8 cellular contexts compared by ENCODE assay signal in genomic region chr14:89618309-89618708, GRCh38.
DNase-seq lines count a peak whose midpoint lies in the region; ATAC-seq and TF ChIP-seq lines count a peak whose summit lies in the region.

No MANE protein-coding gene starts in this region.

- peaks cover 60% of the 10 kb centered on the region for H3K4me1 ChIP-seq in CD8-positive, alpha-beta T cell (ENCODE audit: insufficient read depth, low read length)
- H3K4me1 ChIP-seq in mammary epithelial cell (ENCODE audit: insufficient read depth, low read length) (peaks cover 9% of the 10 kb centered on the region), subcutaneous abdominal adipose tissue (ENCODE audit: control insufficient read depth in 5 of 5, insufficient read depth in 5 of 5, low read length in 5 of 5) (peaks cover 0 to 44% (median 35%) of the 10 kb centered on the region in 5 donors)

- WGBS in mammary epithelial cell (ENCODE audit: low coverage, missing lambda C conversion rate): 3% methylated on average over 6 of the region's 7 CpGs

- H3K9me3 ChIP-seq in CD8-positive, alpha-beta T cell (ENCODE audit: low read length): no peaks in the 10 kb centered on the region
- no peaks in the 10 kb centered on the region for H3K9me3 ChIP-seq in KOPT-K1 (ENCODE audit: insufficient read depth, low read length, poor library complexity, severe bottlenecking)
- no peaks in the 10 kb centered on the region for H3K9me3 ChIP-seq in mammary epithelial cell (replicated peaks; ENCODE audit: insufficient read depth, low read length)
- H3K9me3 ChIP-seq in subcutaneous abdominal adipose tissue (ENCODE audit: control insufficient read depth in 5 of 5, low read length in 5 of 5): no peaks in the 10 kb centered on the region

- TF ChIP-seq CTCF in CD8-positive, alpha-beta T cell (IDR thresholded peaks at IDR 0.05): no peak
- TF ChIP-seq CTCF in mammary epithelial cell (conservative IDR thresholded peaks at IDR 0.05 in 1 of 2, IDR thresholded peaks at IDR 0.05 in 1 of 2; ENCODE audit: extremely low read depth in 1 of 2, insufficient read depth in 1 of 2, low read depth in 1 of 2, low read length in 2 of 2) (no peak), RWPE1 (conservative IDR thresholded peaks at IDR 0.05; ENCODE audit: low read depth) (no peak)

- no peak for ATAC-seq in CD8-positive, alpha-beta T cell
- ATAC-seq in left colon: peak; percentile 58
- ATAC-seq in GM19455 (IDR thresholded peaks at IDR 0.05; ENCODE audit: unreplicated experiment): no peak

- CTCF ChIA-PET in CD8-positive, alpha-beta T cell (lab: Charles Lee): interaction anchor here (0.7 to 1.3 kb wide), 5 partner anchors 84 to 149 kb away, joined by 3 to 4 read pairs (median 3); no protein-coding TSS in a partner anchor
- CTCF ChIA-PET in mammary epithelial cell (lab: Charles Lee; ENCODE audit: low non-redundant PET) (interaction anchor here (0.8 kb wide), 1 partner anchor 230 kb away, joined by 3 read pairs; no protein-coding TSS in a partner anchor), RWPE1 (lab: Yijun Ruan, JAX) (interaction anchor here (0.6 kb wide), 1 partner anchor 1111 kb away, joined by 4 read pairs; no protein-coding TSS in a partner anchor)

- H4K20me1 ChIP-seq in mammary epithelial cell (ENCODE audit: insufficient read depth, low read length): no peaks in the 10 kb centered on the region

- H3K4me2 ChIP-seq in mammary epithelial cell (ENCODE audit: insufficient read depth, low read depth, low read length): peak overlapping the region; percentile 92

- peak overlapping the region; percentile 70 for H3K9ac ChIP-seq in mammary epithelial cell (ENCODE audit: insufficient read depth, low read length)
- peak overlapping the region; percentile 50 to 89 (median 81) for H3K9ac ChIP-seq in subcutaneous abdominal adipose tissue (ENCODE audit: low read length in 5 of 5)

- DNase-seq in CD8-positive, alpha-beta T cell: no peak
- DNase-seq in mammary epithelial cell: no peak
- DNase-seq in left colon: no peak
- DNase-seq in GDM1 (lab: John Stamatoyannopoulos, UW): no peak
- no peak for DNase-seq in RWPE1 (ENCODE audit: low spot score)

- peaks cover 10% of the 10 kb centered on the region for H3K36me3 Mint-ChIP-seq in CD8-positive, alpha-beta T cell

- H3K27ac ChIP-seq in CD8-positive, alpha-beta T cell (ENCODE audit: low read depth, low read length): peak overlapping the region; percentile 89
- H3K27ac ChIP-seq in KOPT-K1 (ENCODE audit: low read depth, low read length, poor library complexity, severe bottlenecking) (peak overlapping the region; percentile 82), mammary epithelial cell (ENCODE audit: insufficient read depth, low read depth, low read length) (peak overlapping the region; percentile 0), subcutaneous abdominal adipose tissue (ENCODE audit: low read depth, low read length) (peak overlapping the region; percentile 89), RWPE1 (no peak overlapping the region)

- no peaks in the 10 kb centered on the region for H3K36me3 ChIP-seq in CD8-positive, alpha-beta T cell (ENCODE audit: insufficient read depth, low read length)
- no peaks in the 10 kb centered on the region for H3K36me3 ChIP-seq in KOPT-K1 (ENCODE audit: insufficient read depth, low read length)
- H3K36me3 ChIP-seq in mammary epithelial cell (ENCODE audit: insufficient read depth, low read length): no peaks in the 10 kb centered on the region
- no peaks in the 10 kb centered on the region for H3K36me3 ChIP-seq in subcutaneous abdominal adipose tissue (ENCODE audit: control insufficient read depth in 5 of 5, insufficient read depth in 5 of 5, low read length in 5 of 5)

- POLR2A ChIA-PET in CD8-positive, alpha-beta T cell (lab: Charles Lee): interaction anchor here (0.9 to 2.7 kb wide), 9 partner anchors 19 to 253 kb away, joined by 3 to 22 read pairs (median 5); no protein-coding TSS in a partner anchor
- POLR2A ChIA-PET in RWPE1 (lab: Yijun Ruan, JAX; ENCODE audit: low non-redundant PET): no interaction called here

- H2AFZ ChIP-seq in mammary epithelial cell (ENCODE audit: low read depth, low read length): peak overlapping the region; percentile 84

- no peaks in the 10 kb centered on the region for H3K79me2 ChIP-seq in mammary epithelial cell (ENCODE audit: insufficient read depth, low read length)

- in situ Hi-C loops in mammary epithelial cell (cut with MboI; ENCODE audit: low sequenced_read_pairs in 2 of 2): no loop called here

- no peaks in the 10 kb centered on the region for H3K27me3 Mint-ChIP-seq in CD8-positive, alpha-beta T cell (ENCODE audit: low read depth)

- peak overlapping the region; percentile 97 for H3K4me3 Mint-ChIP-seq in CD8-positive, alpha-beta T cell

- no peaks in the 10 kb centered on the region for H3K9me3 Mint-ChIP-seq in CD8-positive, alpha-beta T cell

- dilution Hi-C loops in mammary epithelial cell (cut with HindIII; ENCODE audit: low sequenced_read_pairs): no loop called here

- H3K27ac Mint-ChIP-seq in CD8-positive, alpha-beta T cell: peak overlapping the region; percentile 99

- intact Hi-C loops in CD8-positive, alpha-beta T cell (cut with DNase I, micrococcal nuclease): loop anchor here (1.0 to 5.0 kb wide), 4 partner anchors 102 to 336 kb away; partner anchors contain the start of genes EFCAB11 (in 2 of the 2) and TDP1 (in 2 of the 2)
- intact Hi-C loops in mammary epithelial cell (cut with micrococcal nuclease): loop anchor here (5.0 to 10.0 kb wide), 2 partner anchors 204 to 284 kb away; partner anchors contain the start of gene FOXN3
- intact Hi-C loops in left colon (cut with DNase I, micrococcal nuclease): loop anchor here in 1 of 2 donors (10.0 kb wide), 1 partner anchor 194 kb away; no protein-coding TSS in a partner anchor

- BruUV-seq in mammary epithelial cell (replicated peaks; lab: Mats Ljungman, UMichigan): no TSS peak

- H3K4me3 ChIP-seq in CD8-positive, alpha-beta T cell (ENCODE audit: low read depth, low read length): peak overlapping the region; percentile 64
- H3K4me3 ChIP-seq in mammary epithelial cell (replicated peaks in 1 of 3; ENCODE audit: insufficient read depth in 1 of 3, low read depth in 2 of 3, low read length in 3 of 3): peak overlapping the region; percentile 61 to 85 (median 70)
- peak overlapping the region; percentile 90 to 94 (median 91) for H3K4me3 ChIP-seq in subcutaneous abdominal adipose tissue (ENCODE audit: low read depth in 1 of 5, low read length in 5 of 5)

- no peaks in the 10 kb centered on the region for H3K27me3 ChIP-seq in CD8-positive, alpha-beta T cell (ENCODE audit: insufficient read depth, low read length)
- H3K27me3 ChIP-seq in mammary epithelial cell (ENCODE audit: insufficient read depth, low read length) (no peaks in the 10 kb centered on the region), subcutaneous abdominal adipose tissue (ENCODE audit: control insufficient read depth in 5 of 5, insufficient read depth in 4 of 5, low read length in 5 of 5) (no peaks in the 10 kb centered on the region)

- H3K4me1 Mint-ChIP-seq in CD8-positive, alpha-beta T cell (ENCODE audit: low read depth): peaks cover 74% of the 10 kb centered on the region
